8 cellular contexts compared by ENCODE assay signal in the genomic region with DNA sequence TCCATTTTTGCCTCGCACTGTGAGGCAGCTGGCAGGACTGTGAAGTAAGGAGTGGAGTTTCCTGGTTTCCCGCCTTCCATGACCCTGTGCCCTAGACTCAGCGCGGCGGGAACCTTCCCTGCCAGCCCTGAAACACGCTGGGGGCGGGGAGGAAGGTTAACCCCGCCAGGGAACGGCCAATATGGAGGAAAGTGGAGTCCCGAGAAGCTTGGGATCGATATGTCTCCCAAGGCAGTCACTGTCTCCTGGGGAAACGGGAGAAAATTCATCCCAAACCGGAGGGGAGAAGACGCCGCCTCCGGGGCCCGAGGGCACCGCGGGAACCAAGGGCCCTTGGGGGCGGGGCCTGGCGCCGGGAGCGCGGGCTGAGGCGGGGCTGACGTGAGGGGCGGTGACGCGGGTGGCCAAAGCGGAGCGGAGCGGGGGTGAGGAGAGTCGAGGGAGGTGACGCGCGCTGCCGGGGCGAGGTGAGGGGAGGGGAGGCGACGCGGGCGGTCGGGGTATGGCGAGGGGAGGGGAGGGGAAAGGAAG.
DNase-seq lines count a peak whose midpoint lies in the region; ATAC-seq lines count a peak whose summit lies in the region.

A gene with protein sequence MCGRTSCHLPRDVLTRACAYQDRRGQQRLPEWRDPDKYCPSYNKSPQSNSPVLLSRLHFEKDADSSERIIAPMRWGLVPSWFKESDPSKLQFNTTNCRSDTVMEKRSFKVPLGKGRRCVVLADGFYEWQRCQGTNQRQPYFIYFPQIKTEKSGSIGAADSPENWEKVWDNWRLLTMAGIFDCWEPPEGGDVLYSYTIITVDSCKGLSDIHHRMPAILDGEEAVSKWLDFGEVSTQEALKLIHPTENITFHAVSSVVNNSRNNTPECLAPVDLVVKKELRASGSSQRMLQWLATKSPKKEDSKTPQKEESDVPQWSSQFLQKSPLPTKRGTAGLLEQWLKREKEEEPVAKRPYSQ (plus strand): TSS at position 432 of the 531 bp plus-strand sequence. CDS start 863 bp downstream, outside the sequence.

- DNase-seq in AG08396 (ENCODE audit: low spot score) (peak; percentile 96), NCI-H774 (lab: John Stamatoyannopoulos, UW) (peak; percentile 91), dedifferentiated amniotic fluid mesenchymal stem cell (ENCODE audit: extremely low spot score) (peak; percentile 80), left kidney (ENCODE audit: low read depth, low spot score) (peak; percentile 98)
- peak; percentile 93 to 94 for DNase-seq in activated CD4-positive, alpha-beta T cell treated with anti-CD3 and anti-CD28 coated beads, Interleukin-2, amount 50 U/mL, for 4 hours
- DNase-seq in stimulated activated CD4-positive, alpha-beta T cell treated with anti-CD3 and anti-CD28 coated beads, Interleukin-1b, Interleukin-23, amount 100 ng/mL, for 48 hours: peak; percentile 91

- ATAC-seq in GM19328 (IDR thresholded peaks at IDR 0.05; ENCODE audit: unreplicated experiment) (peak; percentile 43), HG03571 (IDR thresholded peaks at IDR 0.05; ENCODE audit: unreplicated experiment) (peak; percentile 48)

Comparison
In these comparisons a context has a peak if more than half of its experiments do, and no peak if none do; other contexts are left out.
1. Peak in every context shown above with its lines: DNase-seq and ATAC-seq.